ENCODE assay signal across 19 cellular contexts in the genomic region with DNA sequence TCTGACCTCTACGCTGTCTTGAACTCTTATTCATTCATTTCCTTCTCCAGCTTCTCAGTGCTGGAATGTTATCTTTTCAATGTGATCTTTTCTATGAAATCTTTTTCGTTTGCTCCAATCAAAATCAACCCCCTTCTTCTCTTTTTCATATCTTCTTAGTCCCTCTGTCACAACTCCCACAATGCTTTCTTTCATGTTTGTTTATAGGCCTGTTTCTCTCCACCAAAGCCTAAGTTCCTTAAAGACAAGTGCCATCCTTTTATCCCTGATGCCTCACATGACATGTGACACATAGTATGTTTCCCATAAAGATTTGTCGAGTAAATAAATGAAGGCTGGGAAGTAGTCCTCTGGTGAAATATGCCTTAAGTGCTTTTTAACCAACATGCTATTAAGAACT. TPM values are rescaled to one million over a fixed set of nuclear protein-coding genes. Genes with fewer than 3 reads are reported as not detected.
"Had no signal": no experiment of that assay in that cellular context is flagged by ENCODE, and none has a peak within 500 bp of the region (broad histone marks: within the 10 kb centered on the region; RNA-seq: fewer than 3 reads in every experiment).

No MANE protein-coding gene starts in this region.

- ATAC-seq: Panc1, PC-3, T-cell had no signal

- H3K27me3 ChIP-seq: SJCRH30 had no signal

- H3K27ac ChIP-seq: RWPE1, SJCRH30, SK-N-MC had no signal

- H3K36me3 ChIP-seq: SJCRH30 had no signal

- H3K4me3 ChIP-seq: SJCRH30, SK-N-MC had no signal

- H3K4me1 ChIP-seq: SJCRH30 had no signal

- DNase-seq: KBM-7, MV-4-11, NCI-H1048, NCI-H1105, NCI-H1436, NCI-H187, NCI-H2029, NCI-H2081 treated with DMSO at 0.1 percent for 48 hours, NCI-H2227 treated with DMSO at 0.1 percent for 48 hours, NCI-H524, NCI-H526 treated with DMSO at 0.1 percent for 48 hours, NCI-H774, PC-3, SHP77, SJCRH30, T-cell had no signal

- H3K9me3 ChIP-seq: SJCRH30 had no signal

RNA-seq across cellular contexts. Expression of a gene that starts 38.1 kb away (rescaled TPM):
- total RNA-seq: SJCRH30 had no signal
